In the genomic region with DNA sequence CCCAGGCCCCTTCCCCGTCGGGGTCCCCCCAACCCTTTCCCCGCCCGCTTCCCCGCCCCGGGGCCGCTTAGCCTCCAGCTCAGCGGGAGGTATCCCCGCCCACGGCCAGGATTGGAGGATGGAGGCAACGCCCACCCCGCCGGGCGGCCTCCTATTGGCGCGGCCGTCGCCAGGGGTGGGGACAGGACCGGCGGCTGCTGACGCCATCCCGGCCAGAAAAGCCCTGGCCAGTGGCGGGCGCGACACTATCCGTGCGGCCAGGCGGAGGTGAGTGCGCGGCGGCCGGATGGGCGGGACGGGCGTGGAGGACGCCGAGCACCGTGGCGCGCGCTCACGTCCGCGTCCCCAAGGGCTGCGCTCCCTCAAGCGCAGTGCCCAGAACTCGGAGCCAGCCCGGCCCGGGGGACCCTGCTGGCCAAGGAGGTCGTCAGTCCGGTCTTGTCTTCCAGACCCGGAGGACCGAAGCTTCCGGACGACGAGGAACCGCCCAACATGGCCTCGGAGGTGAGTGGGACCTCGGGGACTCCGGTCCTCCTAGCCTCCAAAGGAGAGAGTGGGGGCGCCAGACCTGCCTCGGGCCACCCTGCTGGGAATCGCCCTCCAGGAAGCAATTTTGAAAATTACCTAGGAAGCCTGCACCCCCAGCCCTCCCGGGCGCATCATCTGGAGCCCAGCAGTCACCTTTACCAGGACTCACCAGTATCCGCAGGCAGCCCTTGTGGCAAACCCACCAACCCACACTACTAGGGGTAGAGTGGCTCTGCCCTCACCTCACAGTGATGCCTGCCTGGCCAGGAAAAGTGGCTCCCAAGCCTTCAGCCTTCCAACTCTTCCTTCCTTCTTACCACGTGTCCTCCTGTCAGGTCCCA, we compare ENCODE assay signal across 8 cellular contexts. TPM values are rescaled to one million over a fixed set of nuclear protein-coding genes. Genes with fewer than 3 reads are reported as not detected.
DNase-seq lines count a peak whose midpoint lies in the region; ATAC-seq and TF ChIP-seq lines count a peak whose summit lies in the region.

ASL (plus strand) TSS at position 230 of the 869 bp plus-strand sequence; CDS start at position 493, 263 bp downstream.

- H3K9ac ChIP-seq in BLaER1 = peak within 1 kb of the TSS; percentile 87

- peak within 1 kb of the TSS; percentile 85 for H3K4me3 ChIP-seq in BLaER1
- H3K4me3 ChIP-seq in left lung = peak within 1 kb of the TSS; percentile 65 to 91

- DNase-seq in GM19240 (ENCODE audit: insufficient read length, low spot score) = peak; percentile 99
- peak; percentile 98 for DNase-seq in NCI-H69 (lab: John Stamatoyannopoulos, UW)
- DNase-seq in activated CD4-positive, alpha-beta T cell treated with anti-CD3 and anti-CD28 coated beads, Interleukin-2, amount 50 U/mL, for 24 hours (ENCODE audit: low read depth in 1 of 2, low spot score in 1 of 2) = peak; percentile 70 to 79
- peak; percentile 85 for DNase-seq in dedifferentiated amniotic fluid mesenchymal stem cell (ENCODE audit: extremely low spot score)
- DNase-seq in left lung = peak; percentile 95 to 99
- DNase-seq in stimulated activated CD4-positive, alpha-beta T cell treated with anti-CD3 and anti-CD28 coated beads, Interleukin-2, amount 100 ng/mL, for 4 hours (ENCODE audit: low read depth) = peak; percentile 77

- peak; percentile 97 for ATAC-seq in HG03457 (IDR thresholded peaks at IDR 0.05; ENCODE audit: unreplicated experiment)
- ATAC-seq in left lung = peak; percentile 99

- intact Hi-C loops in left lung (cut with DNase I) = no loop called here

- H4K20me1 ChIP-seq in BLaER1 = no peaks in the 10 kb centered on the region

- H3K27me3 ChIP-seq in BLaER1 = no peaks in the 10 kb centered on the region
- H3K27me3 ChIP-seq in left lung = no peaks in the 10 kb centered on the region

- H3K27ac ChIP-seq in BLaER1 = peak within 1 kb of the TSS; percentile 61
- H3K27ac ChIP-seq in left lung = peak within 1 kb of the TSS; percentile 28 to 80

- H3K36me3 ChIP-seq in BLaER1 (peaks cover 13% of the 10 kb centered on the region; the same call in 1 of the 2 replicates), left lung (peaks cover 0 to 15% of the 10 kb centered on the region in 2 donors)

- TF ChIP-seq CTCF in left lung (IDR thresholded peaks at IDR 0.05) = no peak

- H3K9me3 ChIP-seq in BLaER1 = no peaks in the 10 kb centered on the region
- no peaks in the 10 kb centered on the region for H3K9me3 ChIP-seq in left lung

- peak within 1 kb of the TSS; percentile 96 for H3K4me2 ChIP-seq in BLaER1

- peaks cover 30% of the 10 kb centered on the region for H3K4me1 ChIP-seq in BLaER1
- H3K4me1 ChIP-seq in left lung = peaks cover 10 to 27% of the 10 kb centered on the region in 2 donors

RNA-seq across cellular contexts. Expression of gene ASL, which starts in this region (rescaled TPM):
- total RNA-seq in left lung = 10 to 100 TPM; 49.0 to 50.6 TPM

Comparison
In these comparisons a context has a peak if more than half of its experiments do, and no peak if none do; other contexts are left out.
1. Peak in every context shown above with its lines: DNase-seq, ATAC-seq, H3K4me3 ChIP-seq and H3K27ac ChIP-seq.